Comparison of ENCODE assay signal across 21 cellular contexts in the genomic region with DNA sequence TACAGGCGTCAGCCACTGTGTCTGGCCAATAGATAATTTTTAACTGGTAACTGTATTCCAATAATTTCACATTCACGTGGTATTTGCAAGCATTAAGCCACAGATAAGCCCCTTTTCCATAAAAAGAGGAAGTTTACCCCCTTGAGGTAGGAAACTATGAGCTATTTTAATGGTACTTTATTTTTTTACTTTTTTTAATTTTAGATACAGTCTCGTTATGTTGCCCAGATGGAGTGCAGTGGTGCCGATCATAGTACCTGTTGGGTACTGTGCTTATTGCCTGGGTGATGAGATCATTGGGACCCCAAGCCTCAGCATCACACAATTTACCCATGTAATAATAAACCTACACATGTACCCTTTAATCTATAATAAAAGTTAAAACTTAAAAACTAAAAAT.
"Had no signal": no experiment of that assay in that cellular context is flagged by ENCODE, and none has a peak within 500 bp of the region (broad histone marks: within the 10 kb centered on the region; RNA-seq: fewer than 3 reads in every experiment).

No MANE protein-coding gene starts in this region.

- H3K36me3 ChIP-seq: neural progenitor cell, thyroid gland, WERI-Rb-1 had no signal

- DNase-seq: activated CD4-positive, alpha-beta T cell treated with anti-CD3 and anti-CD28 coated beads for 48 hours; activated CD8-positive, alpha-beta memory T cell treated with anti-CD3 and anti-CD28 coated beads, Interleukin-2, amount 50 U/mL, for 4 hours; activated CD8-positive, alpha-beta T cell treated with anti-CD3 and anti-CD28 coated beads, Interleukin-2, amount 10 ng/mL, durations not matched to agents 7 days and 5 days; activated gamma-delta T cell; activated T-cell treated with anti-CD3 and anti-CD28 coated beads, Interleukin-2, amount 50 U/mL, for 72 hours; amniotic stem cell; dorsolateral prefrontal cortex; endodermal cell; islet precursor cell; midbrain; stimulated activated CD4-positive, alpha-beta T cell treated with anti-CD3 and anti-CD28 coated beads, Interleukin-12 subunit alpha, Interleukin-12 subunit beta, amount 100 ng/mL, for 4 hours; stimulated activated CD4-positive, alpha-beta T cell treated with anti-CD3 and anti-CD28 coated beads, Interleukin-2, amount 100 ng/mL, for 24 hours; T-helper 2 cell; thyroid gland; WERI-Rb-1 had no signal

- H3K9me3 Mint-ChIP-seq: activated naive CD4-positive, alpha-beta T cell treated with anti-CD3 and anti-CD28 coated beads, Interleukin-2, amount 50 U/mL, for 72 hours; activated T-cell treated with anti-CD3 and anti-CD28 coated beads, Interleukin-2, amount 50 U/mL, for 72 hours; stimulated activated effector memory CD8-positive, alpha-beta T cell treated with anti-CD3 and anti-CD28 coated beads, Interleukin-12 subunit alpha, Interleukin-12 subunit beta, amount 100 ng/mL, for 72 hours had no signal

- H3K4me3 Mint-ChIP-seq: activated CD8-positive, alpha-beta T cell treated with anti-CD3 and anti-CD28 coated beads, Interleukin-2, amount 10 ng/mL, durations not matched to agents 7 days and 5 days; activated T-cell treated with anti-CD3 and anti-CD28 coated beads, Interleukin-2, amount 50 U/mL, for 72 hours; endodermal cell; neural progenitor cell; stimulated activated effector memory CD8-positive, alpha-beta T cell treated with anti-CD3 and anti-CD28 coated beads, Interleukin-12 subunit alpha, Interleukin-12 subunit beta, amount 100 ng/mL, for 72 hours had no signal

- H3K4me2 ChIP-seq: hepatocyte, neural progenitor cell had no signal

- H3K27me3 ChIP-seq: dorsolateral prefrontal cortex, hepatocyte, neural progenitor cell, thyroid gland had no signal

- H3K9me3 ChIP-seq: thyroid gland had no signal

- H3K4me1 Mint-ChIP-seq: endodermal cell; neural progenitor cell; stimulated activated effector memory CD8-positive, alpha-beta T cell treated with anti-CD3 and anti-CD28 coated beads, Interleukin-12 subunit alpha, Interleukin-12 subunit beta, amount 100 ng/mL, for 72 hours had no signal

- H3K27ac Mint-ChIP-seq: activated CD8-positive, alpha-beta T cell treated with anti-CD3 and anti-CD28 coated beads, Interleukin-2, amount 10 ng/mL, durations not matched to agents 7 days and 5 days; activated naive CD4-positive, alpha-beta T cell treated with anti-CD3 and anti-CD28 coated beads, Interleukin-2, amount 50 U/mL, for 72 hours; activated T-cell treated with anti-CD3 and anti-CD28 coated beads, Interleukin-2, amount 50 U/mL, for 72 hours; endodermal cell; neural progenitor cell; stimulated activated effector memory CD8-positive, alpha-beta T cell treated with anti-CD3 and anti-CD28 coated beads, Interleukin-12 subunit alpha, Interleukin-12 subunit beta, amount 100 ng/mL, for 72 hours had no signal

- ATAC-seq: activated CD8-positive, alpha-beta T cell treated with anti-CD3 and anti-CD28 coated beads, Interleukin-2, amount 10 ng/mL, durations not matched to agents 7 days and 5 days; activated naive CD4-positive, alpha-beta T cell treated with anti-CD3 and anti-CD28 coated beads, Interleukin-2, amount 50 U/mL, for 72 hours; activated T-cell treated with anti-CD3 and anti-CD28 coated beads, Interleukin-2, amount 50 U/mL, for 72 hours; stimulated activated effector memory CD8-positive, alpha-beta T cell treated with anti-CD3 and anti-CD28 coated beads, Interleukin-12 subunit alpha, Interleukin-12 subunit beta, amount 100 ng/mL, for 72 hours had no signal

- H3K36me3 Mint-ChIP-seq: activated naive CD4-positive, alpha-beta T cell treated with anti-CD3 and anti-CD28 coated beads, Interleukin-2, amount 50 U/mL, for 72 hours; stimulated activated effector memory CD8-positive, alpha-beta T cell treated with anti-CD3 and anti-CD28 coated beads, Interleukin-12 subunit alpha, Interleukin-12 subunit beta, amount 100 ng/mL, for 72 hours had no signal

- H2AFZ ChIP-seq: hepatocyte, neural progenitor cell had no signal

- H3K9ac ChIP-seq: neural progenitor cell had no signal

- H3K4me1 ChIP-seq: neural progenitor cell had no signal

- FAIRE-seq: frontal cortex had no signal

- H3K27ac ChIP-seq: dorsolateral prefrontal cortex, hepatocyte, neural progenitor cell, thyroid gland, WERI-Rb-1 had no signal

- H3K4me3 ChIP-seq: dorsolateral prefrontal cortex, hepatocyte, lung, neural progenitor cell, thyroid gland had no signal
